Comparison of ENCODE assay signal across 18 cellular contexts in the genomic region with DNA sequence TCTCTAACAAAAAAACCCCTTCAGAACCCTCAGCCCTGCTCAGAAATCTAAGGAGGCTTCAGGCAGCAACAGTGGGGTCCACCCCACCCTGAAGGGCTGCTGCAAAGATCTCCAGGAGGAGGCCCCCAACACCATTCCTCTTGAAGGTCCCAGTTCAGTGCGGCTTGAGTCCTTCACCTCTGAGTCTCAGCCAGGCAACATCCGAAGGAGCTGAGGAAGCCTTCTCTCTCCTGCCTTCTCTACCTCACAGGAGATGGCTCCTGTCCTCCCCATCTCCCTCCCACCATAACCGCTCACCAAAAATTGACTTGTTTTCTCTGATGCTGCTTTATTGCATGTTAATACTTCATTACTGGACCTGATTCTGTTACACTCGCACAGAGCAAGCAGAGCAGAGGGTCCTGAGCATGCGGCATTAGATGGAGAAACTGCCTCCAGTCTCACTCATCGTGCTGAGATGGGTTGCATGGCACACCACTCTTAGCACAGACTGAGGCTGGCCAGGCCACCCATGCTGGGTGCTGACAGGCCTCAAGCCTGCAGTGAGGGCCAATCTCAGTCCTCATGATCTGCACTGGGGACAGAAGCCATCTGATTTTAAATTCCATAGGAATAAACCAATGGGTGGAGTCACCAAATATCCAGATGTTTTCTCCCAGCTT.
"Had no signal": no experiment of that assay in that cellular context is flagged by ENCODE, and none has a peak within 500 bp of the region (broad histone marks: within the 10 kb centered on the region; RNA-seq: fewer than 3 reads in every experiment).

No MANE protein-coding gene starts in this region.

- ATAC-seq: left lung; naive thymus-derived CD4-positive, alpha-beta T cell had no signal

- H3K4me1 Mint-ChIP-seq: naive thymus-derived CD4-positive, alpha-beta T cell had no signal

- DNase-seq: colonic mucosa; dermis blood vessel endothelial cell; foreskin melanocyte; head of caudate nucleus; hypothalamus; kidney glomerular epithelial cell; left lung; mesendoderm; naive thymus-derived CD4-positive, alpha-beta T cell; nephron progenitor cell; small intestine; stimulated activated CD4-positive, alpha-beta T cell treated with anti-CD3 and anti-CD28 coated beads, Interleukin-12 subunit alpha, Interleukin-12 subunit beta, amount 100 ng/mL, for 4 hours; upper lobe of left lung; uterus had no signal

- H3K27ac ChIP-seq: colonic mucosa, left lung, neutrophil, upper lobe of left lung, uterus had no signal

- H3K4me1 ChIP-seq: colonic mucosa, left lung had no signal

- H3K4me3 ChIP-seq: colonic mucosa, left lung, lung, tibial artery, upper lobe of left lung, uterus had no signal

- H3K27me3 ChIP-seq: colonic mucosa, left lung, neutrophil, tibial artery, upper lobe of left lung, uterus had no signal

- H3K27ac Mint-ChIP-seq: naive thymus-derived CD4-positive, alpha-beta T cell; nephron progenitor cell; stimulated activated naive CD8-positive, alpha-beta T cell treated with anti-CD3 and anti-CD28 coated beads, Interleukin-15, Interleukin-2, amounts not matched to agents 100 ng/mL and 50 ng/mL, for 24 hours had no signal

- H3K9me3 ChIP-seq: colonic mucosa, left lung, neutrophil, tibial artery, upper lobe of left lung, uterus had no signal

- H3K36me3 ChIP-seq: colonic mucosa, left lung, neutrophil, tibial artery, upper lobe of left lung, uterus had no signal

- H3K27me3 Mint-ChIP-seq: stimulated activated naive CD8-positive, alpha-beta T cell treated with anti-CD3 and anti-CD28 coated beads, Interleukin-15, Interleukin-2, amounts not matched to agents 100 ng/mL and 50 ng/mL, for 24 hours had no signal

- H3K36me3 Mint-ChIP-seq: naive thymus-derived CD4-positive, alpha-beta T cell had no signal

- H3K4me3 Mint-ChIP-seq: naive thymus-derived CD4-positive, alpha-beta T cell; nephron progenitor cell; stimulated activated naive CD8-positive, alpha-beta T cell treated with anti-CD3 and anti-CD28 coated beads, Interleukin-15, Interleukin-2, amounts not matched to agents 100 ng/mL and 50 ng/mL, for 24 hours had no signal
